Comparison of ENCODE assay signal across 27 cellular contexts in genomic region chr6:118959903-118960302, GRCh38. TPM values are rescaled to one million over a fixed set of nuclear protein-coding genes. Genes with fewer than 3 reads are reported as not detected.
DNase-seq lines count a peak whose midpoint lies in the region; ATAC-seq, FAIRE-seq and TF ChIP-seq lines count a peak whose summit lies in the region.
"Had no signal": no experiment of that assay in that cellular context is flagged by ENCODE, and none has a peak within 500 bp of the region (broad histone marks: within the 10 kb centered on the region; RNA-seq: fewer than 3 reads in every experiment).

No MANE protein-coding gene starts in this region.

- H3K27ac ChIP-seq in sigmoid colon, result no peak overlapping the region
- H3K27ac ChIP-seq: 22Rv1, C4-2B, PC-9, SJSA1 had no signal

- ATAC-seq in WTC11, result no peak; the same call in 1 of the 2 replicates
- no peak for ATAC-seq in HG02571 (IDR thresholded peaks at IDR 0.05; ENCODE audit: unreplicated experiment)
- no peak for ATAC-seq in naive thymus-derived CD8-positive, alpha-beta T cell
- ATAC-seq: CD8-positive, alpha-beta T cell; T-cell had no signal

- FAIRE-seq in GM19239 (lab: Jason Lieb, UNC), result peak; percentile 21
- FAIRE-seq: GM12892, H54, HTR-8/SVneo had no signal

- no peak for TF ChIP-seq EP300 in sigmoid colon (IDR thresholded peaks at IDR 0.05)

- H3K27me3 ChIP-seq in sigmoid colon, result no peaks in the 10 kb centered on the region
- H3K27me3 ChIP-seq: SJSA1 had no signal

- intact Hi-C loops in sigmoid colon (cut with DNase I), result no loop called here

- no peaks in the 10 kb centered on the region for H3K4me1 ChIP-seq in sigmoid colon
- H3K4me1 ChIP-seq: SJSA1 had no signal

- H3K27me3 Mint-ChIP-seq in WTC11 (ENCODE audit: low read depth), result no peaks in the 10 kb centered on the region
- no peaks in the 10 kb centered on the region for H3K27me3 Mint-ChIP-seq in naive thymus-derived CD8-positive, alpha-beta T cell
- H3K27me3 Mint-ChIP-seq: B cell, T-cell had no signal

- H3K4me3 ChIP-seq in sigmoid colon, result no peak overlapping the region
- H3K4me3 ChIP-seq: PC-9, SJSA1 had no signal

- no peak for TF ChIP-seq POLR2A in sigmoid colon (IDR thresholded peaks at IDR 0.05)

- peaks cover 6% of the 10 kb centered on the region for H3K4me1 Mint-ChIP-seq in WTC11
- H3K4me1 Mint-ChIP-seq in naive thymus-derived CD8-positive, alpha-beta T cell, result peaks cover 0 to 9% (median 1%) of the 10 kb centered on the region in 4 donors

- H3K36me3 ChIP-seq in sigmoid colon, result no peaks in the 10 kb centered on the region
- H3K36me3 ChIP-seq: SJSA1 had no signal

- TF ChIP-seq CTCF in WTC11 (IDR thresholded peaks at IDR 0.05) (no peak), sigmoid colon (IDR thresholded peaks at IDR 0.05) (no peak)

- no peaks in the 10 kb centered on the region for H3K9me3 Mint-ChIP-seq in WTC11
- no peaks in the 10 kb centered on the region for H3K9me3 Mint-ChIP-seq in naive thymus-derived CD8-positive, alpha-beta T cell
- H3K9me3 Mint-ChIP-seq: CD8-positive, alpha-beta T cell; T-cell had no signal

- POLR2A ChIA-PET in WTC11 (lab: Charles Lee), result no interaction called here
- POLR2A ChIA-PET in naive thymus-derived CD8-positive, alpha-beta T cell (lab: Charles Lee), result interaction anchor here (0.6 kb wide), 1 partner anchor 151 kb away, joined by 3 read pairs; no protein-coding TSS in a partner anchor

- CTCF ChIA-PET in WTC11 (lab: Charles Lee), result interaction anchor here (1.9 kb wide), 1 partner anchor 150 kb away, joined by 11 read pairs; no protein-coding TSS in a partner anchor

- H3K4me3 Mint-ChIP-seq in WTC11, result no peak overlapping the region
- no peak overlapping the region for H3K4me3 Mint-ChIP-seq in naive thymus-derived CD8-positive, alpha-beta T cell
- H3K4me3 Mint-ChIP-seq: B cell; CD8-positive, alpha-beta T cell; T-cell had no signal

- 91 to 92% methylated on average over 4 of the region's 4 CpGs for WGBS in sigmoid colon, 2 donors

- no peaks in the 10 kb centered on the region for H3K36me3 Mint-ChIP-seq in WTC11
- H3K36me3 Mint-ChIP-seq in naive thymus-derived CD8-positive, alpha-beta T cell, result peaks cover 0 to 3% (median 0%) of the 10 kb centered on the region in 3 donors
- H3K36me3 Mint-ChIP-seq: CD8-positive, alpha-beta T cell; T-cell had no signal

- H3K9me3 ChIP-seq in sigmoid colon, result no peaks in the 10 kb centered on the region
- H3K9me3 ChIP-seq: SJSA1 had no signal

- DNase-seq in NCI-H2029 (lab: John Stamatoyannopoulos, UW) (peak; percentile 15), NCI-H2029 treated with DMSO at 0.1 percent for 48 hours (lab: John Stamatoyannopoulos, UW) (no peak), GM19239 (ENCODE audit: insufficient read length, low spot score) (no peak), WTC11 (ENCODE audit: low spot score) (no peak), medulla oblongata (ENCODE audit: extremely low spot score) (peak; percentile 9), sigmoid colon (no peak)
- no peak for DNase-seq in naive thymus-derived CD8-positive, alpha-beta T cell
- DNase-seq: CD8-positive, alpha-beta T cell; DMS 273 treated with DMSO at 0.1 percent for 48 hours; DND-41; KBM-7; MV-4-11; NCI-H1105 treated with DMSO at 0.1 percent for 48 hours; NCI-H146; NCI-H2081 treated with DMSO at 0.1 percent for 48 hours; NCI-H69; PC-9; Right ventricle myocardium superior; T-cell had no signal

- H3K27ac Mint-ChIP-seq in WTC11, result peak overlapping the region; percentile 67; the same call in 1 of the 2 replicates
- H3K27ac Mint-ChIP-seq in naive thymus-derived CD8-positive, alpha-beta T cell, result peak overlapping the region in 1 of 10 donors; percentile 3
- H3K27ac Mint-ChIP-seq: B cell; CD8-positive, alpha-beta T cell; T-cell had no signal

TF ChIP-seq in WTC11, 78 proteins besides CTCF, POLR2A, EP300 and RAD21:
- TF ChIP-seq ETV6 (CRISPR knock-in tag; IDR thresholded peaks at IDR 0.05), result no peak
- no peak for TF ChIP-seq TEAD4 (CRISPR knock-in tag; IDR thresholded peaks at IDR 0.05)
- TF ChIP-seq ZBTB43 (CRISPR knock-in tag; IDR thresholded peaks at IDR 0.05), result no peak
- no peak for TF ChIP-seq ATF1 (CRISPR knock-in tag; IDR thresholded peaks at IDR 0.05)
- TF ChIP-seq CBFB (CRISPR knock-in tag; IDR thresholded peaks at IDR 0.05; ENCODE audit: low read depth), result no peak
- no peak for TF ChIP-seq GTF2I (CRISPR knock-in tag; conservative IDR thresholded peaks at IDR 0.05)
- no peak for TF ChIP-seq EMX1 (CRISPR knock-in tag; IDR thresholded peaks at IDR 0.05)
- no peak for TF ChIP-seq ZSCAN18 (CRISPR knock-in tag; IDR thresholded peaks at IDR 0.05)

RNA-seq across cellular contexts. Expression of gene MCM9, which starts 24.9 kb away (rescaled TPM):
- 11.2 to 14.9 TPM (median 12.3 TPM) in 3 replicates for total RNA-seq in WTC11 (2021)
- 10 to 100 TPM; 10.2 to 16.1 (median 13.2) TPM for total RNA-seq in sigmoid colon
- polyA plus RNA-seq in sigmoid colon, result 1 to 10 TPM; 1.8 to 6.6 (median 6.2) TPM
- total RNA-seq in naive thymus-derived CD8-positive, alpha-beta T cell, result 10 to 100 TPM; 31.0 to 34.2 TPM
- polyA plus RNA-seq in naive thymus-derived CD8-positive, alpha-beta T cell, result 10 to 100 TPM in 2 of 3 donors, 1 to 10 TPM in 1; 9.3 to 12.2 (median 10.7) TPM

Comparison
In these comparisons a context has a peak if more than half of its experiments do, and no peak if none do; other contexts are left out.
1. DNase-seq: peak in NCI-H2029 (single experiment) and medulla oblongata (single experiment); none in NCI-H2029 treated with DMSO at 0.1 percent for 48 hours (single experiment), GM19239 (single experiment), WTC11 (single experiment), sigmoid colon (single experiment) and naive thymus-derived CD8-positive, alpha-beta T cell (0 of 10).